In the genomic region with DNA sequence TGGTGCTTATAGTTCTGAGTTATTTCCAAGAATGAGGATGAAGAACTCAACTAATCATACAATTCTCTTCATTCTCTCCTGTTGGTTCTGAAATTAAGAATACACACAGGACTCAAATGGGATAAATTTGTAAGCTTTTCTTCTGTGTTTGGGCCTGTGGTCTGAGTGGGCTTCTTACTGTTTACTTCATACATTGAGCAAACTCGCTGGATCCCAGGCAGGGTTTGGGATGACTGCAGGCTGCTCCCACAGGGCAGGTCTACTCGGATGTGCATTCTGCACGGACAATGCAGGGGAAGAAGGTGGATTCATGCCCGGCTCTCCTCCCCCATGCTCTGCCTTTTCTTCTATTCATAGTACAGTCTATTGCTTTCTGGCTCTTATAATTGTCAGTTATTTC, we compare ENCODE assay signal across 25 cellular contexts.
"Had no signal": no experiment of that assay in that cellular context is flagged by ENCODE, and none has a peak within 500 bp of the region (broad histone marks: within the 10 kb centered on the region; RNA-seq: fewer than 3 reads in every experiment).

No MANE protein-coding gene starts in this region.

- H3K27me3 Mint-ChIP-seq: progenitor cell of endocrine pancreas; stimulated activated memory B cell treated with anti-CD40 and anti-IgM and Interleukin-4, amounts not matched to agents 10 μg/mL and 1 μg/mL and 100 μg/mL, for 72 hours; stimulated activated naive CD8-positive, alpha-beta T cell treated with anti-CD3 and anti-CD28 coated beads, Interleukin-15, amount 100 ng/mL, for 72 hours had no signal

- H3K4me3 Mint-ChIP-seq: naive thymus-derived CD4-positive, alpha-beta T cell; nephron progenitor cell; neural crest cell; stimulated activated memory B cell treated with anti-CD40 and anti-IgM and Interleukin-4, amounts not matched to agents 10 μg/mL and 1 μg/mL and 100 μg/mL, for 72 hours; stimulated activated naive CD8-positive, alpha-beta T cell treated with anti-CD3 and anti-CD28 coated beads, Interleukin-15, amount 100 ng/mL, for 72 hours had no signal

- H3K36me3 Mint-ChIP-seq: naive thymus-derived CD4-positive, alpha-beta T cell; natural killer cell; stimulated activated memory B cell treated with anti-CD40 and anti-IgM and Interleukin-4, amounts not matched to agents 10 μg/mL and 1 μg/mL and 100 μg/mL, for 72 hours had no signal

- H3K27ac Mint-ChIP-seq: naive thymus-derived CD4-positive, alpha-beta T cell; natural killer cell; progenitor cell of endocrine pancreas; stimulated activated memory B cell treated with anti-CD40 and anti-IgM and Interleukin-4, amounts not matched to agents 10 μg/mL and 1 μg/mL and 100 μg/mL, for 72 hours; stimulated activated naive CD8-positive, alpha-beta T cell treated with anti-CD3 and anti-CD28 coated beads, Interleukin-15, amount 100 ng/mL, for 72 hours had no signal

- H3K4me1 Mint-ChIP-seq: naive thymus-derived CD4-positive, alpha-beta T cell; natural killer cell; neural crest cell; stimulated activated memory B cell treated with anti-CD40 and anti-IgM and Interleukin-4, amounts not matched to agents 10 μg/mL and 1 μg/mL and 100 μg/mL, for 72 hours; stimulated activated naive CD8-positive, alpha-beta T cell treated with anti-CD3 and anti-CD28 coated beads, Interleukin-15, amount 100 ng/mL, for 72 hours had no signal

- DNase-seq: naive thymus-derived CD4-positive, alpha-beta T cell; natural killer cell; nephron progenitor cell; nucleus accumbens; ovary; posterior cingulate gyrus; psoas muscle; right cardiac atrium; right lobe of liver; sigmoid colon; small intestine; stimulated activated CD4-positive, alpha-beta T cell treated with anti-CD3 and anti-CD28 coated beads, Interleukin-1b, Interleukin-23, amount 100 ng/mL, for 48 hours; stimulated activated CD4-positive, alpha-beta T cell treated with anti-CD3 and anti-CD28 coated beads, Interleukin-4, amount 100 ng/mL, for 1 hour; stimulated activated CD4-positive, alpha-beta T cell treated with anti-CD3 and anti-CD28 coated beads, Interleukin-4, amount 100 ng/mL, for 4 hours; stimulated activated CD8-positive, alpha-beta memory T cell treated with anti-CD3 and anti-CD28 coated beads, Interleukin-4, amount 100 ng/mL, for 48 hours; stimulated activated naive CD4-positive, alpha-beta T cell; stimulated activated naive CD8-positive, alpha-beta T cell treated with anti-CD3 and anti-CD28 coated beads, Interleukin-15, amount 100 ng/mL, for 72 hours; stimulated activated naive CD8-positive, alpha-beta T cell treated with anti-CD3 and anti-CD28 coated beads, Interleukin-15, Interleukin-2, amounts not matched to agents 100 U/mL and 50 U/mL, for 24 hours; substantia nigra; thyroid gland; trophoblast cell; upper lobe of left lung had no signal

- H3K9me3 Mint-ChIP-seq: natural killer cell; nephron progenitor cell; neural crest cell; stimulated activated memory B cell treated with anti-CD40 and anti-IgM and Interleukin-4, amounts not matched to agents 10 μg/mL and 1 μg/mL and 100 μg/mL, for 72 hours; stimulated activated naive CD8-positive, alpha-beta T cell treated with anti-CD3 and anti-CD28 coated beads, Interleukin-15, amount 100 ng/mL, for 72 hours had no signal
